Comparison of ENCODE assay signal across 20 cellular contexts in genomic region chr12:75207338-75208083, GRCh38. TPM values are rescaled to one million over a fixed set of nuclear protein-coding genes. Genes with fewer than 3 reads are reported as not detected.
DNase-seq lines count a peak whose midpoint lies in the region; ATAC-seq and TF ChIP-seq lines count a peak whose summit lies in the region.
"Had no signal": no experiment of that assay in that cellular context is flagged by ENCODE, and none has a peak within 500 bp of the region (broad histone marks: within the 10 kb centered on the region; RNA-seq: fewer than 3 reads in every experiment).

No MANE protein-coding gene starts in this region.

- H3K4me1 ChIP-seq in ES-I3 (ENCODE audit: insufficient read depth, low read length) (no peaks in the 10 kb centered on the region), IMR-90 (ENCODE audit: control insufficient read depth, insufficient read depth, low read length) (no peaks in the 10 kb centered on the region), hepatocyte (ENCODE audit: insufficient read depth) (peaks cover 5% of the 10 kb centered on the region), neuronal stem cell (ENCODE audit: control insufficient read depth in 2 of 2, insufficient read depth in 1 of 2, low read depth in 1 of 2, low read length in 2 of 2) (peaks cover 2 to 3% of the 10 kb centered on the region in 2 donors), MM.1S (ENCODE audit: low read length) (no peaks in the 10 kb centered on the region)
- H3K4me1 ChIP-seq: pancreas had no signal

- peaks cover 12% of the 10 kb centered on the region for H3K4me1 Mint-ChIP-seq in activated naive CD4-positive, alpha-beta T cell treated with anti-CD3 and anti-CD28 coated beads for 36 hours (ENCODE audit: low read depth)

- DNase-seq in IMR-90 (no peak), hepatocyte (ENCODE audit: low spot score) (no peak), neuronal stem cell (ENCODE audit: low spot score) (peak; percentile 33), A172 (ENCODE audit: low spot score) (no peak), DMS79 (lab: John Stamatoyannopoulos, UW) (no peak), MM.1S (no peak)
- DNase-seq in activated naive CD4-positive, alpha-beta T cell treated with anti-CD3 and anti-CD28 coated beads for 36 hours, result no peak
- DNase-seq: activated CD4-positive, CD25-positive, alpha-beta regulatory T cell; activated CD8-positive, alpha-beta memory T cell treated with anti-CD3 and anti-CD28 coated beads, Interleukin-2, amount 50 U/mL, for 4 hours; GDM1; hippocampal formation; NCI-H187 treated with DMSO at 0.1 percent for 48 hours; NCI-H526 treated with DMSO at 0.1 percent for 48 hours; T-helper 1 cell had no signal

- H2BK120ac ChIP-seq in IMR-90 (ENCODE audit: low read depth, low read length), result no peak overlapping the region
- H2BK120ac ChIP-seq in neuronal stem cell (ENCODE audit: low read depth, low read length), result no peak overlapping the region

- no peak overlapping the region for H3K4me3 Mint-ChIP-seq in activated naive CD4-positive, alpha-beta T cell treated with anti-CD3 and anti-CD28 coated beads for 36 hours

- H2AK5ac ChIP-seq in IMR-90 (ENCODE audit: low read depth, low read length) (no peak overlapping the region), neuronal stem cell (ENCODE audit: low read depth, low read length) (no peak overlapping the region)

- H3K4ac ChIP-seq in IMR-90 (ENCODE audit: low read depth, low read length) (no peak overlapping the region), neuronal stem cell (ENCODE audit: low read length) (no peak overlapping the region)

- H3K9me3 ChIP-seq in ES-I3 (ENCODE audit: control insufficient read depth, insufficient read depth, low read length) (no peaks in the 10 kb centered on the region), IMR-90 (ENCODE audit: control insufficient read depth, insufficient read depth, low read length) (peaks cover 6% of the 10 kb centered on the region; the same call in 1 of the 2 replicates), hepatocyte (ENCODE audit: low read depth) (no peaks in the 10 kb centered on the region), neuronal stem cell (replicated peaks in 1 of 2; ENCODE audit: control insufficient read depth in 2 of 2, insufficient read depth in 1 of 2, low read depth in 1 of 2, low read length in 2 of 2) (peaks cover 0 to 8% of the 10 kb centered on the region in 2 donors), MM.1S (replicated peaks; ENCODE audit: insufficient read depth, low read length) (no peaks in the 10 kb centered on the region)
- H3K9me3 ChIP-seq: esophagus muscularis mucosa, pancreas had no signal

- H3K9ac ChIP-seq in ES-I3 (ENCODE audit: low read depth, low read length) (peak overlapping the region; percentile 35; the same call in 1 of the 2 replicates), IMR-90 (ENCODE audit: low read depth, low read length) (no peak overlapping the region), neuronal stem cell (ENCODE audit: low read depth, low read length, poor library complexity) (no peak overlapping the region), MM.1S (ENCODE audit: low read length) (no peak overlapping the region)

- no peak overlapping the region for H3K56ac ChIP-seq in IMR-90 (ENCODE audit: extremely low read depth, insufficient read depth, low read length)

- H2BK15ac ChIP-seq in IMR-90 (ENCODE audit: low read depth, low read length) (no peak overlapping the region), neuronal stem cell (ENCODE audit: low read length) (no peak overlapping the region)

- H3K27me3 ChIP-seq in IMR-90 (ENCODE audit: control insufficient read depth, insufficient read depth, low read length), result peaks cover 30% of the 10 kb centered on the region
- H3K27me3 ChIP-seq in hepatocyte, result peaks cover 55% of the 10 kb centered on the region
- peaks cover 5 to 51% (median 31%) of the 10 kb centered on the region in 3 experiments for H3K27me3 ChIP-seq in neuronal stem cell (ENCODE audit: control insufficient read depth in 3 of 3, insufficient read depth in 3 of 3, low read depth in 1 of 3, low read length in 3 of 3)
- no peaks in the 10 kb centered on the region for H3K27me3 ChIP-seq in MM.1S (replicated peaks; ENCODE audit: insufficient read depth, low read length)

- H3K79me2 ChIP-seq in hepatocyte (no peaks in the 10 kb centered on the region), MM.1S (ENCODE audit: low read length) (no peaks in the 10 kb centered on the region)

- peaks cover 41% of the 10 kb centered on the region for H3K27me3 Mint-ChIP-seq in activated naive CD4-positive, alpha-beta T cell treated with anti-CD3 and anti-CD28 coated beads for 36 hours (ENCODE audit: low read depth)

- H3K27ac ChIP-seq in IMR-90 (ENCODE audit: insufficient read depth, low read length) (no peak overlapping the region), hepatocyte (no peak overlapping the region), neuronal stem cell (replicated peaks; ENCODE audit: low read length) (no peak overlapping the region), MM.1S (ENCODE audit: low read length) (no peak overlapping the region)
- H3K27ac ChIP-seq: C4-2B, esophagus muscularis mucosa, pancreas had no signal

- peak overlapping the region; percentile 33 for H2AFZ ChIP-seq in IMR-90 (replicated peaks; ENCODE audit: low read length, poor library complexity)
- H2AFZ ChIP-seq in hepatocyte, result no peak overlapping the region
- peak overlapping the region; percentile 79 for H2AFZ ChIP-seq in neuronal stem cell (ENCODE audit: low read length)
- no peak overlapping the region for H2AFZ ChIP-seq in MM.1S (ENCODE audit: low read length)

- no peaks in the 10 kb centered on the region for H3K36me3 ChIP-seq in ES-I3 (ENCODE audit: insufficient read depth, low read length)
- no peaks in the 10 kb centered on the region for H3K36me3 ChIP-seq in IMR-90 (ENCODE audit: control insufficient read depth, insufficient read depth, low read length)
- no peaks in the 10 kb centered on the region for H3K36me3 ChIP-seq in hepatocyte (replicated peaks; ENCODE audit: insufficient read depth, low read depth)
- H3K36me3 ChIP-seq in neuronal stem cell (replicated peaks in 1 of 2; ENCODE audit: control insufficient read depth in 2 of 2, insufficient read depth in 2 of 2, low read length in 2 of 2), result no peaks in the 10 kb centered on the region
- H3K36me3 ChIP-seq in MM.1S (replicated peaks; ENCODE audit: insufficient read depth, low read length), result no peaks in the 10 kb centered on the region
- H3K36me3 ChIP-seq: esophagus muscularis mucosa, pancreas had no signal

- H4K8ac ChIP-seq in IMR-90 (ENCODE audit: low read depth in 2 of 2, low read length in 2 of 2) (no peak overlapping the region), neuronal stem cell (ENCODE audit: low read depth, low read length) (no peak overlapping the region)

- WGBS in IMR-90 (ENCODE audit: extremely low coverage in 2 of 2, insufficient read length in 1 of 2), 2 experiments, result 13% methylated on average over 35 of the region's 78 CpGs; no CpG with 5 or more reads in 1 of the 2 experiments
- 24% methylated on average over 52 of the region's 78 CpGs for WGBS in hepatocyte (ENCODE audit: low lambda C conversion rate, missing lambda C conversion rate)
- WGBS in neuronal stem cell (ENCODE audit: extremely low coverage in 2 of 2, insufficient read length in 2 of 2, insufficient replicate concordance in 1 of 2), 2 donors, result no CpG with 5 or more reads among the region's 78 CpGs

- no peak overlapping the region for H2BK5ac ChIP-seq in IMR-90 (ENCODE audit: low read depth, low read length, poor library complexity, severe bottlenecking)
- no peak overlapping the region for H2BK5ac ChIP-seq in neuronal stem cell (ENCODE audit: low read length)

- in situ Hi-C loops in IMR-90 (cut with MboI; ENCODE audit: low sequenced_read_pairs), result no loop called here

- H4K20me1 ChIP-seq in IMR-90 (ENCODE audit: insufficient read depth, low read length) (no peaks in the 10 kb centered on the region), hepatocyte (ENCODE audit: insufficient read depth, poor library complexity, severe bottlenecking) (no peaks in the 10 kb centered on the region), MM.1S (ENCODE audit: insufficient read depth, low read length) (no peaks in the 10 kb centered on the region)

- H2BK20ac ChIP-seq in IMR-90 (ENCODE audit: low read depth, low read length), result no peak overlapping the region

- dilution Hi-C loops in IMR-90 (cut with HindIII; ENCODE audit: low sequenced_read_pairs, unreplicated experiment), result no loop called here

- no peak overlapping the region for H2BK12ac ChIP-seq in neuronal stem cell (ENCODE audit: low read length)

- H3K36me3 Mint-ChIP-seq in activated naive CD4-positive, alpha-beta T cell treated with anti-CD3 and anti-CD28 coated beads for 36 hours (ENCODE audit: low read depth), result peaks cover 4% of the 10 kb centered on the region

- H2AK9ac ChIP-seq in IMR-90 (replicated peaks; ENCODE audit: low read depth, low read length, poor library complexity), result no peak overlapping the region

- no peaks in the 10 kb centered on the region for H3K79me1 ChIP-seq in IMR-90 (ENCODE audit: low read depth in 1 of 2, low read length in 2 of 2)
- H3K79me1 ChIP-seq in neuronal stem cell (ENCODE audit: low read depth, low read length), result no peaks in the 10 kb centered on the region

- TF ChIP-seq RAD21 in IMR-90 (IDR thresholded peaks at IDR 0.05; ENCODE audit: low read length), result no peak

- H3K14ac ChIP-seq in IMR-90 (replicated peaks; ENCODE audit: low read depth, low read length) (no peak overlapping the region), neuronal stem cell (ENCODE audit: low read length) (peak overlapping the region; percentile 49)

- no peak for TF ChIP-seq POLR2A in IMR-90 (IDR thresholded peaks at IDR 0.05; ENCODE audit: low read depth, low read length)

- no peak overlapping the region for H3K27ac Mint-ChIP-seq in activated naive CD4-positive, alpha-beta T cell treated with anti-CD3 and anti-CD28 coated beads for 36 hours

- no peak overlapping the region for H3K23ac ChIP-seq in IMR-90 (ENCODE audit: low read depth, low read length)
- H3K23ac ChIP-seq in neuronal stem cell (ENCODE audit: low read depth, low read length, poor library complexity), result no peak overlapping the region

- H3F3A ChIP-seq in MM.1S (ENCODE audit: insufficient read depth, low read length), result no peaks in the 10 kb centered on the region

- H4K91ac ChIP-seq in IMR-90 (ENCODE audit: insufficient read depth, low read depth, low read length), result no peak overlapping the region
- H4K91ac ChIP-seq in neuronal stem cell (ENCODE audit: low read depth, low read length, poor library complexity), result no peak overlapping the region

- H3K9me2 ChIP-seq in hepatocyte (replicated peaks; ENCODE audit: insufficient read depth) (no peaks in the 10 kb centered on the region), MM.1S (replicated peaks; ENCODE audit: insufficient read depth, low read length) (no peaks in the 10 kb centered on the region)

- H4K5ac ChIP-seq in IMR-90 (ENCODE audit: low read depth, low read length), result no peak overlapping the region

- POLR2A ChIA-PET in IMR-90 (lab: Charles Lee; ENCODE audit: unreplicated experiment), result no interaction called here

- CTCF ChIA-PET in IMR-90 (lab: Yijun Ruan, JAX), result no interaction called here
- CTCF ChIA-PET in activated naive CD4-positive, alpha-beta T cell treated with anti-CD3 and anti-CD28 coated beads for 36 hours (lab: Charles Lee), result no interaction called here

- no peak overlapping the region for H3K18ac ChIP-seq in IMR-90 (ENCODE audit: low read depth, low read length)
- no peak overlapping the region for H3K18ac ChIP-seq in neuronal stem cell (ENCODE audit: low read length)

- H3K4me2 ChIP-seq in IMR-90 (ENCODE audit: low read depth, low read length), result no peak overlapping the region
- peak overlapping the region; percentile 51 for H3K4me2 ChIP-seq in hepatocyte
- peak overlapping the region; percentile 34 for H3K4me2 ChIP-seq in neuronal stem cell (ENCODE audit: insufficient read depth, low read length, poor library complexity, severe bottlenecking)
- H3K4me2 ChIP-seq in MM.1S (ENCODE audit: low read depth, low read length), result no peak overlapping the region

- TF ChIP-seq CTCF in IMR-90 (conservative IDR thresholded peaks at IDR 0.05; ENCODE audit: low read depth, low read length), result no peak
- TF ChIP-seq CTCF in hepatocyte (IDR thresholded peaks at IDR 0.05; ENCODE audit: poor library complexity), result no peak
- no peak for TF ChIP-seq CTCF in MM.1S (IDR thresholded peaks at IDR 0.05; ENCODE audit: low read length)

- H3K9me3 Mint-ChIP-seq in activated naive CD4-positive, alpha-beta T cell treated with anti-CD3 and anti-CD28 coated beads for 36 hours, result no peaks in the 10 kb centered on the region

- intact Hi-C loops in IMR-90 (cut with micrococcal nuclease), result loop anchor here (5.0 kb wide), 1 partner anchor 755 kb away; no protein-coding TSS in a partner anchor
- intact Hi-C loops in activated naive CD4-positive, alpha-beta T cell treated with anti-CD3 and anti-CD28 coated beads for 36 hours (cut with micrococcal nuclease), result no loop called here

- BruUV-seq in IMR-90 (replicated peaks; lab: Mats Ljungman, UMichigan), result no TSS peak

- H3K4me3 ChIP-seq in IMR-90 (ENCODE audit: insufficient read depth, low read depth, low read length), result no peak overlapping the region
- no peak overlapping the region for H3K4me3 ChIP-seq in hepatocyte
- peak overlapping the region; percentile 7 to 73 for H3K4me3 ChIP-seq in neuronal stem cell (ENCODE audit: low read length in 2 of 2)
- no peak overlapping the region for H3K4me3 ChIP-seq in MM.1S (ENCODE audit: low read length)
- H3K4me3 ChIP-seq: esophagus muscularis mucosa, pancreas had no signal

- H3K9me1 ChIP-seq in IMR-90 (ENCODE audit: insufficient read depth, low read length), result no peaks in the 10 kb centered on the region

- no peak for ATAC-seq in IMR-90 (ENCODE audit: low read depth)

RNA-seq across cellular contexts. Expression of gene KCNC2, which starts 2.1 kb away (rescaled TPM):
- total RNA-seq in IMR-90 (2012; rRNA removed), result not detected in 2 replicates
- polyA plus RNA-seq in IMR-90 (2012; rRNA removed), result not detected in 2 replicates
- not detected in 2 replicates for polyA plus RNA-seq in IMR-90 (2012; cell fraction: cytosol; rRNA removed)
- not detected in 2 replicates for polyA plus RNA-seq in IMR-90 (2012; cell fraction: nucleus; rRNA removed; ENCODE audit: low replicate concordance)
- 0.07 TPM in 1 of 2 replicates, not detected in the other for total RNA-seq in hepatocyte
- not detected in 2 replicates for polyA plus RNA-seq in hepatocyte
- polyA plus RNA-seq in neuronal stem cell (2013, experiment 1 of 2), result not detected
- not detected for polyA plus RNA-seq in neuronal stem cell (2013, experiment 2 of 2)
- not detected in 2 replicates for total RNA-seq in A172 (2014; rRNA removed; shearing (Covaris generic))
- total RNA-seq in activated naive CD4-positive, alpha-beta T cell treated with anti-CD3 and anti-CD28 coated beads for 36 hours, result not detected
- total RNA-seq: mesenteric fat pad had no signal
- polyA plus RNA-seq: adipose tissue had no signal

Comparison
In these comparisons a context has a peak if more than half of its experiments do, and no peak if none do; other contexts are left out.
1. H2AFZ ChIP-seq: peak in IMR-90 (single experiment) and neuronal stem cell (single experiment); none in hepatocyte (single experiment) and MM.1S (single experiment).
2. H3K4me2 ChIP-seq: peak in hepatocyte (single experiment) and neuronal stem cell (single experiment); none in IMR-90 (single experiment) and MM.1S (single experiment).
3. H3K4me3 ChIP-seq: peak in neuronal stem cell (2 of 2); none in IMR-90 (single experiment), hepatocyte (single experiment) and MM.1S (single experiment).